Comparison of ENCODE assay signal across 9 cellular contexts in the genomic region with DNA sequence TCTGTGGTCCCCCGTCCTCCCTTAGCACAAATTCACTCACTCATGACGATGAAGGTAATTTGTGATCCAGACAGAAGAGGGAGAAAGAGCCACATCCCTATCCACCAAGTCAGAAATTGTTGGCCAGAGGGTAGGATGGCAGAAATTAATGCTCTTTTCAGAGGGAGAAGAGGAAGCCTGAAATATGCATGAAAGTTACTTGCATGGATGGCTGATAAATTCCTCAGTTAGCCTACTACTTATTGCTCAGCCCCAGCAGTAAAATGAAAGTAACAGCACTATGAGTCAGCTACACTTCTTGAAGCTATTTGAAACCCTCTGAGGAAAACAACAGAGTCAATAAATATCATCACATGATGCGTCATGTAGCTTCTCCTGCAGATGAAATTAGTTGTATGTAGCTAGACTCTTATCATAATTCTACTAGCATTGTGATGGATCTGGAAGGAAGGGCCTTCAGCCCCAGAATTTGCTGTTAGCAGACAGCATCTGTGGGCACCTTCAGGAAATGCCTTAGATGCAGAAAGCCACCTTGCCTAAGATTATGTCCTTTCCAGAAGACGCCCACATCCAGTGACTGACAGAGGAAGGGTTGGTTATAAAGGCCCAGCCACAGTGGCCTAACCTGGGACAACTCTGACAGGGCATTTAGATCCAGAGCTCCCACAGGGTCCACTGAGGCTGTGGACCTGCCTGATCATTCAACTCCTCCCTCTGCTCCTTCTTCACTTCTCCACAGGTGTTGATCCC.
DNase-seq lines count a peak whose midpoint lies in the region; ATAC-seq and TF ChIP-seq lines count a peak whose summit lies in the region.
"Had no signal": no experiment of that assay in that cellular context is flagged by ENCODE, and none has a peak within 500 bp of the region (broad histone marks: within the 10 kb centered on the region; RNA-seq: fewer than 3 reads in every experiment).

No MANE protein-coding gene starts in this region.

- H3K27me3 Mint-ChIP-seq in CD4-positive, CD25-positive, alpha-beta regulatory T cell = peaks cover 3% of the 10 kb centered on the region

- H3K27ac Mint-ChIP-seq in CD4-positive, CD25-positive, alpha-beta regulatory T cell = peak overlapping the region in 1 of 3 donors; percentile 26

- H3K4me1 ChIP-seq in CD4-positive, CD25-positive, alpha-beta regulatory T cell (ENCODE audit: control insufficient read depth, insufficient read depth, low read length, poor library complexity, severe bottlenecking) = peaks cover 15% of the 10 kb centered on the region
- peaks cover 12% of the 10 kb centered on the region for H3K4me1 ChIP-seq in osteoblast (ENCODE audit: insufficient read depth, low read length)

- H3K36me3 ChIP-seq in CD4-positive, CD25-positive, alpha-beta regulatory T cell (ENCODE audit: control insufficient read depth, insufficient read depth, low read length) = no peaks in the 10 kb centered on the region
- no peaks in the 10 kb centered on the region for H3K36me3 ChIP-seq in osteoblast (ENCODE audit: insufficient read depth, low read length)
- H3K36me3 ChIP-seq: thoracic aorta had no signal

- no peak overlapping the region for H2AFZ ChIP-seq in osteoblast (ENCODE audit: low read length)

- peaks cover 0 to 33% (median 12%) of the 10 kb centered on the region in 4 donors for H3K4me1 Mint-ChIP-seq in CD4-positive, CD25-positive, alpha-beta regulatory T cell

- TF ChIP-seq CTCF in osteoblast (IDR thresholded peaks at IDR 0.05; ENCODE audit: extremely low read depth, low read depth, low read length) = peak; percentile 53

- no peak overlapping the region for H3K4me3 Mint-ChIP-seq in CD4-positive, CD25-positive, alpha-beta regulatory T cell

- no peaks in the 10 kb centered on the region for H3K9me3 Mint-ChIP-seq in CD4-positive, CD25-positive, alpha-beta regulatory T cell

- no peaks in the 10 kb centered on the region for H3K36me3 Mint-ChIP-seq in CD4-positive, CD25-positive, alpha-beta regulatory T cell

- peak in 1 of 3 donors; percentile 68 for DNase-seq in CD4-positive, CD25-positive, alpha-beta regulatory T cell
- DNase-seq in dedifferentiated amniotic fluid mesenchymal stem cell (ENCODE audit: extremely low spot score) (peak; percentile 91), osteoblast (ENCODE audit: insufficient read length, low spot score, missing footprints) (peak; percentile 93), NCI-H1417 (lab: John Stamatoyannopoulos, UW) (no peak), GDM1 (lab: John Stamatoyannopoulos, UW) (no peak)
- no peak for DNase-seq in activated CD4-positive, alpha-beta T cell treated with anti-CD3 and anti-CD28 coated beads, Interleukin-2, amount 50 U/mL, for 1 hour

- H4K20me1 ChIP-seq in osteoblast (ENCODE audit: insufficient read depth, low read length) = no peaks in the 10 kb centered on the region

- no peak overlapping the region for H3K27ac ChIP-seq in CD4-positive, CD25-positive, alpha-beta regulatory T cell (ENCODE audit: insufficient read depth, low read length, poor library complexity, severe bottlenecking)
- H3K27ac ChIP-seq in osteoblast (ENCODE audit: low read depth, low read length) = peak overlapping the region; percentile 49
- H3K27ac ChIP-seq: thoracic aorta had no signal

- no peak overlapping the region for H3K4me3 ChIP-seq in CD4-positive, CD25-positive, alpha-beta regulatory T cell (ENCODE audit: low read depth, low read length)
- H3K4me3 ChIP-seq in osteoblast (ENCODE audit: insufficient read depth, low read length) = peak overlapping the region; percentile 31
- H3K4me3 ChIP-seq: thoracic aorta had no signal

- no peaks in the 10 kb centered on the region for H3K79me2 ChIP-seq in osteoblast (ENCODE audit: insufficient read depth, low read length)

- peak; percentile 50 to 54 for ATAC-seq in CD4-positive, CD25-positive, alpha-beta regulatory T cell (ENCODE audit: low read depth in 2 of 2)
- ATAC-seq in GM19452 (IDR thresholded peaks at IDR 0.05; ENCODE audit: unreplicated experiment) (peak; percentile 47), HG03565 (IDR thresholded peaks at IDR 0.05; ENCODE audit: unreplicated experiment) (peak; percentile 44)

- no peaks in the 10 kb centered on the region for H3K9me3 ChIP-seq in CD4-positive, CD25-positive, alpha-beta regulatory T cell (ENCODE audit: control insufficient read depth in 2 of 2, low read length in 2 of 2)
- H3K9me3 ChIP-seq in osteoblast (ENCODE audit: low read depth, low read length) = no peaks in the 10 kb centered on the region
- H3K9me3 ChIP-seq: thoracic aorta had no signal

- peak overlapping the region; percentile 74 for H3K4me2 ChIP-seq in osteoblast (ENCODE audit: insufficient read depth, low read length)

- no peaks in the 10 kb centered on the region for H3K27me3 ChIP-seq in CD4-positive, CD25-positive, alpha-beta regulatory T cell (ENCODE audit: control insufficient read depth, insufficient read depth, low read length)
- no peaks in the 10 kb centered on the region for H3K27me3 ChIP-seq in osteoblast (ENCODE audit: insufficient read depth, low read length)

Comparison
In these comparisons a context has a peak if more than half of its experiments do, and no peak if none do; other contexts are left out.
1. DNase-seq: peak in dedifferentiated amniotic fluid mesenchymal stem cell (single experiment) and osteoblast (single experiment); none in NCI-H1417 (0 of 3), GDM1 (single experiment) and activated CD4-positive, alpha-beta T cell treated with anti-CD3 and anti-CD28 coated beads, Interleukin-2, amount 50 U/mL, for 1 hour (single experiment).
2. Peak in every context shown above with its lines, with median percentiles within 50 percentile points of each other: ATAC-seq.